Comparison of ENCODE assay signal across 1 cellular context in the genomic region with DNA sequence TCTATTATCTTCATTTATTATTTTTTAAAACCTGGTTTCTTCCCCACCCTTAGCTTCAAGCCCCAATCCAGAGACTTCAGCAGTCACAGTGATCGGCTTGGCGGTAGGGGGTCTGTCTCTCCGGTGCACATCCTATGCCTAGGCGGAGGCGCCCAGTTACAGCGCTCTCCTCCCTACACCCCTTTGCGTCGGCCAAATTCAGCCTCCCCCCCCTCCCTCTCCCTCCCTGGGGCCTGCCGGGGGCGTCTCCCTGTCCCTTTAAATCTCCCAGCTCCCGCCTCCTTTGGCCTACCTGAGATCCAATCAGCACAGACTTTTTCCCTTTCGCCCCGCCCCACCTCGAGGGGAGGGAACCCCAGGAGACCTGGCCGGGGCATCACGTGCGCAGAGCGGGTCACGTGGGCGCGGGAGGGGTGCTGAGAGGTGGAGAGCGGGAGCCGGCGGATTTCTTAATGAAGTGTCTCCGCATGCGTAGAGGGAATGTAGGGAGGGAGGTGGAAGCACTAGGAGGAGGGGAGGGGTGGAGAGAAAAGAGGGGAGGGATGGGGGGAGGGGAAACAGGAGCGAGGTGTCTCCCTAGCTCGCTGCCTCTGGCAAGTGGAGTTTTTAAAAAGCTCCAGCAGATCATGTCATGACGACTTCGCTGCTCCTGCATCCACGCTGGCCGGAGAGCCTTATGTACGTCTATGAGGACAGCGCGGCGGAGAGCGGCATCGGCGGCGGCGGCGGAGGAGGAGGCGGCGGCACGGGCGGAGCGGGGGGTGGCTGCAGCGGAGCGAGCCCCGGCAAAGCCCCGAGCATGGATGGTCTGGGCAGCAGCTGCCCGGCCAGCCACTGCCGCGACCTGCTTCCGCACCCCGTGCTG.
TF ChIP-seq lines count a peak whose summit lies in the region.

A gene with protein sequence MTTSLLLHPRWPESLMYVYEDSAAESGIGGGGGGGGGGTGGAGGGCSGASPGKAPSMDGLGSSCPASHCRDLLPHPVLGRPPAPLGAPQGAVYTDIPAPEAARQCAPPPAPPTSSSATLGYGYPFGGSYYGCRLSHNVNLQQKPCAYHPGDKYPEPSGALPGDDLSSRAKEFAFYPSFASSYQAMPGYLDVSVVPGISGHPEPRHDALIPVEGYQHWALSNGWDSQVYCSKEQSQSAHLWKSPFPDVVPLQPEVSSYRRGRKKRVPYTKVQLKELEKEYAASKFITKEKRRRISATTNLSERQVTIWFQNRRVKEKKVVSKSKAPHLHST (plus strand): TSS at position 556 of the 865 bp plus-strand sequence. CDS start 76 bp downstream, at position 632.

TF ChIP-seq in HEK293, 187 proteins besides CTCF, POLR2A, EP300 and RAD21 (continued from another document and continues in another):
- TF ChIP-seq, protein P1, sequence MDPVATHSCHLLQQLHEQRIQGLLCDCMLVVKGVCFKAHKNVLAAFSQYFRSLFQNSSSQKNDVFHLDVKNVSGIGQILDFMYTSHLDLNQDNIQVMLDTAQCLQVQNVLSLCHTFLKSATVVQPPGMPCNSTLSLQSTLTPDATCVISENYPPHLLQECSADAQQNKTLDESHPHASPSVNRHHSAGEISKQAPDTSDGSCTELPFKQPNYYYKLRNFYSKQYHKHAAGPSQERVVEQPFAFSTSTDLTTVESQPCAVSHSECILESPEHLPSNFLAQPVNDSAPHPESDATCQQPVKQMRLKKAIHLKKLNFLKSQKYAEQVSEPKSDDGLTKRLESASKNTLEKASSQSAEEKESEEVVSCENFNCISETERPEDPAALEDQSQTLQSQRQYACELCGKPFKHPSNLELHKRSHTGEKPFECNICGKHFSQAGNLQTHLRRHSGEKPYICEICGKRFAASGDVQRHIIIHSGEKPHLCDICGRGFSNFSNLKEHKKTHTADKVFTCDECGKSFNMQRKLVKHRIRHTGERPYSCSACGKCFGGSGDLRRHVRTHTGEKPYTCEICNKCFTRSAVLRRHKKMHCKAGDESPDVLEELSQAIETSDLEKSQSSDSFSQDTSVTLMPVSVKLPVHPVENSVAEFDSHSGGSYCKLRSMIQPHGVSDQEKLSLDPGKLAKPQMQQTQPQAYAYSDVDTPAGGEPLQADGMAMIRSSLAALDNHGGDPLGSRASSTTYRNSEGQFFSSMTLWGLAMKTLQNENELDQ (tag by site-specific recombination; IDR thresholded peaks at IDR 0.05; ENCODE audit: low read depth), result no peak
- TF ChIP-seq ZBTB7A (tag by site-specific recombination; IDR thresholded peaks at IDR 0.05; ENCODE audit: low read depth) (0 out of 2 replicates have a peak, but pooled peaks have one; percentile 49), OSR2 (tag by site-specific recombination; IDR thresholded peaks at IDR 0.05) (no peak), ZNF837 (tag by site-specific recombination; IDR thresholded peaks at IDR 0.05) (no peak), ZBTB8A (tag by site-specific recombination; IDR thresholded peaks at IDR 0.05) (peak; percentile 76), BCL11B (tag by site-specific recombination; IDR thresholded peaks at IDR 0.05; ENCODE audit: low read depth) (no peak), ZNF335 (tag by site-specific recombination; conservative IDR thresholded peaks at IDR 0.05) (peak; percentile 87), EGR2 (tag by site-specific recombination; IDR thresholded peaks at IDR 0.05; ENCODE audit: low read depth) (peak; percentile 64), ZNF624 (tag by site-specific recombination; IDR thresholded peaks at IDR 0.05) (no peak), ZNF350 (tag by site-specific recombination; IDR thresholded peaks at IDR 0.05) (no peak), ZNF548 (tag by site-specific recombination; IDR thresholded peaks at IDR 0.05) (no peak), ZSCAN30 (tag by site-specific recombination; IDR thresholded peaks at IDR 0.05) (peak; percentile 83; the same call in 1 of the 2 replicates), GFI1B (tag by site-specific recombination; IDR thresholded peaks at IDR 0.05) (no peak), ZNF549 (tag by site-specific recombination; IDR thresholded peaks at IDR 0.05) (no peak), ZNF510 (tag by site-specific recombination; IDR thresholded peaks at IDR 0.05; ENCODE audit: insufficient replicate concordance) (no peak), ZNF324 (tag by site-specific recombination; IDR thresholded peaks at IDR 0.05) (no peak; the same call in 1 of the 2 replicates), ZBTB21 (tag by site-specific recombination; IDR thresholded peaks at IDR 0.05) (no peak; the same call in 1 of the 2 replicates), ZNF239 (tag by site-specific recombination; IDR thresholded peaks at IDR 0.05) (no peak), ZNF768 (tag by site-specific recombination; IDR thresholded peaks at IDR 0.05) (no peak), GLIS1 (tag by site-specific recombination; IDR thresholded peaks at IDR 0.05) (peak; percentile 97), PRDM1 (tag by site-specific recombination; IDR thresholded peaks at IDR 0.05) (no peak), ZNF791 (tag by site-specific recombination; IDR thresholded peaks at IDR 0.05) (no peak), ZNF311 (tag by site-specific recombination; IDR thresholded peaks at IDR 0.05; ENCODE audit: borderline replicate concordance) (no peak), ZNF660 (tag by site-specific recombination; IDR thresholded peaks at IDR 0.05) (peak; percentile 68), SP3 (tag by site-specific recombination; IDR thresholded peaks at IDR 0.05) (peak; percentile 98), SCRT1 (tag by site-specific recombination; IDR thresholded peaks at IDR 0.05; ENCODE audit: borderline replicate concordance) (no peak), GLIS2 (tag by site-specific recombination; IDR thresholded peaks at IDR 0.05) (peak; percentile 100), ZFP3 (tag by site-specific recombination; IDR thresholded peaks at IDR 0.05; ENCODE audit: low read depth) (no peak), ZNF529 (tag by site-specific recombination; IDR thresholded peaks at IDR 0.05; ENCODE audit: insufficient replicate concordance) (no peak), BCL11A (tag by site-specific recombination; IDR thresholded peaks at IDR 0.05; ENCODE audit: low read depth) (no peak), ZNF302 (tag by site-specific recombination; IDR thresholded peaks at IDR 0.05; ENCODE audit: low read depth) (no peak), ZNF140 (tag by site-specific recombination; IDR thresholded peaks at IDR 0.05) (no peak), ZNF133 (tag by site-specific recombination; IDR thresholded peaks at IDR 0.05) (no peak), ZNF626 (tag by site-specific recombination; IDR thresholded peaks at IDR 0.05) (no peak), ZNF843 (tag by site-specific recombination; IDR thresholded peaks at IDR 0.05) (no peak), ZFP69B (tag by site-specific recombination; IDR thresholded peaks at IDR 0.05) (0 out of 2 replicates have a peak, but pooled peaks have one; percentile 41), TRIM28 (IDR thresholded peaks at IDR 0.05; ENCODE audit: borderline replicate concordance, low read length) (no peak), HOXD13 (CRISPR knock-in tag; IDR thresholded peaks at IDR 0.05; ENCODE audit: borderline replicate concordance) (no peak), ZNF211 (tag by site-specific recombination; IDR thresholded peaks at IDR 0.05; ENCODE audit: low read depth) (no peak), ZNF112 (tag by site-specific recombination; IDR thresholded peaks at IDR 0.05) (no peak), ZNF561 (tag by site-specific recombination; IDR thresholded peaks at IDR 0.05; ENCODE audit: borderline replicate concordance) (peak; percentile 84), ZNF677 (tag by site-specific recombination; IDR thresholded peaks at IDR 0.05) (no peak)
- TF ChIP-seq, protein P2, sequence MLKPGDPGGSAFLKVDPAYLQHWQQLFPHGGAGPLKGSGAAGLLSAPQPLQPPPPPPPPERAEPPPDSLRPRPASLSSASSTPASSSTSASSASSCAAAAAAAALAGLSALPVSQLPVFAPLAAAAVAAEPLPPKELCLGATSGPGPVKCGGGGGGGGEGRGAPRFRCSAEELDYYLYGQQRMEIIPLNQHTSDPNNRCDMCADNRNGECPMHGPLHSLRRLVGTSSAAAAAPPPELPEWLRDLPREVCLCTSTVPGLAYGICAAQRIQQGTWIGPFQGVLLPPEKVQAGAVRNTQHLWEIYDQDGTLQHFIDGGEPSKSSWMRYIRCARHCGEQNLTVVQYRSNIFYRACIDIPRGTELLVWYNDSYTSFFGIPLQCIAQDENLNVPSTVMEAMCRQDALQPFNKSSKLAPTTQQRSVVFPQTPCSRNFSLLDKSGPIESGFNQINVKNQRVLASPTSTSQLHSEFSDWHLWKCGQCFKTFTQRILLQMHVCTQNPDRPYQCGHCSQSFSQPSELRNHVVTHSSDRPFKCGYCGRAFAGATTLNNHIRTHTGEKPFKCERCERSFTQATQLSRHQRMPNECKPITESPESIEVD (tag by site-specific recombination; IDR thresholded peaks at IDR 0.05), result no peak; the same call in 1 of the 2 replicates
- TF ChIP-seq, protein P3, sequence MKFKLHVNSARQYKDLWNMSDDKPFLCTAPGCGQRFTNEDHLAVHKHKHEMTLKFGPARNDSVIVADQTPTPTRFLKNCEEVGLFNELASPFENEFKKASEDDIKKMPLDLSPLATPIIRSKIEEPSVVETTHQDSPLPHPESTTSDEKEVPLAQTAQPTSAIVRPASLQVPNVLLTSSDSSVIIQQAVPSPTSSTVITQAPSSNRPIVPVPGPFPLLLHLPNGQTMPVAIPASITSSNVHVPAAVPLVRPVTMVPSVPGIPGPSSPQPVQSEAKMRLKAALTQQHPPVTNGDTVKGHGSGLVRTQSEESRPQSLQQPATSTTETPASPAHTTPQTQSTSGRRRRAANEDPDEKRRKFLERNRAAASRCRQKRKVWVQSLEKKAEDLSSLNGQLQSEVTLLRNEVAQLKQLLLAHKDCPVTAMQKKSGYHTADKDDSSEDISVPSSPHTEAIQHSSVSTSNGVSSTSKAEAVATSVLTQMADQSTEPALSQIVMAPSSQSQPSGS (tag by site-specific recombination; IDR thresholded peaks at IDR 0.05; ENCODE audit: low read depth), result no peak
- TF ChIP-seq, protein P4, sequence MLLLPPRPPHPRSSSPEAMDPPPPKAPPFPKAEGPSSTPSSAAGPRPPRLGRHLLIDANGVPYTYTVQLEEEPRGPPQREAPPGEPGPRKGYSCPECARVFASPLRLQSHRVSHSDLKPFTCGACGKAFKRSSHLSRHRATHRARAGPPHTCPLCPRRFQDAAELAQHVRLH (tag by site-specific recombination; IDR thresholded peaks at IDR 0.05), result no peak
- TF ChIP-seq, protein P5, sequence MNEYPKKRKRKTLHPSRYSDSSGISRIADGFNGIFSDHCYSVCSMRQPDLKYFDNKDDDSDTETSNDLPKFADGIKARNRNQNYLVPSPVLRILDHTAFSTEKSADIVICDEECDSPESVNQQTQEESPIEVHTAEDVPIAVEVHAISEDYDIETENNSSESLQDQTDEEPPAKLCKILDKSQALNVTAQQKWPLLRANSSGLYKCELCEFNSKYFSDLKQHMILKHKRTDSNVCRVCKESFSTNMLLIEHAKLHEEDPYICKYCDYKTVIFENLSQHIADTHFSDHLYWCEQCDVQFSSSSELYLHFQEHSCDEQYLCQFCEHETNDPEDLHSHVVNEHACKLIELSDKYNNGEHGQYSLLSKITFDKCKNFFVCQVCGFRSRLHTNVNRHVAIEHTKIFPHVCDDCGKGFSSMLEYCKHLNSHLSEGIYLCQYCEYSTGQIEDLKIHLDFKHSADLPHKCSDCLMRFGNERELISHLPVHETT (tag by site-specific recombination; IDR thresholded peaks at IDR 0.05), result peak; percentile 30; the same call in 1 of the 2 replicates
- TF ChIP-seq, protein P6, sequence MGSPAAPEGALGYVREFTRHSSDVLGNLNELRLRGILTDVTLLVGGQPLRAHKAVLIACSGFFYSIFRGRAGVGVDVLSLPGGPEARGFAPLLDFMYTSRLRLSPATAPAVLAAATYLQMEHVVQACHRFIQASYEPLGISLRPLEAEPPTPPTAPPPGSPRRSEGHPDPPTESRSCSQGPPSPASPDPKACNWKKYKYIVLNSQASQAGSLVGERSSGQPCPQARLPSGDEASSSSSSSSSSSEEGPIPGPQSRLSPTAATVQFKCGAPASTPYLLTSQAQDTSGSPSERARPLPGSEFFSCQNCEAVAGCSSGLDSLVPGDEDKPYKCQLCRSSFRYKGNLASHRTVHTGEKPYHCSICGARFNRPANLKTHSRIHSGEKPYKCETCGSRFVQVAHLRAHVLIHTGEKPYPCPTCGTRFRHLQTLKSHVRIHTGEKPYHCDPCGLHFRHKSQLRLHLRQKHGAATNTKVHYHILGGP (tag by site-specific recombination; IDR thresholded peaks at IDR 0.05), result no peak
- TF ChIP-seq, protein P7, sequence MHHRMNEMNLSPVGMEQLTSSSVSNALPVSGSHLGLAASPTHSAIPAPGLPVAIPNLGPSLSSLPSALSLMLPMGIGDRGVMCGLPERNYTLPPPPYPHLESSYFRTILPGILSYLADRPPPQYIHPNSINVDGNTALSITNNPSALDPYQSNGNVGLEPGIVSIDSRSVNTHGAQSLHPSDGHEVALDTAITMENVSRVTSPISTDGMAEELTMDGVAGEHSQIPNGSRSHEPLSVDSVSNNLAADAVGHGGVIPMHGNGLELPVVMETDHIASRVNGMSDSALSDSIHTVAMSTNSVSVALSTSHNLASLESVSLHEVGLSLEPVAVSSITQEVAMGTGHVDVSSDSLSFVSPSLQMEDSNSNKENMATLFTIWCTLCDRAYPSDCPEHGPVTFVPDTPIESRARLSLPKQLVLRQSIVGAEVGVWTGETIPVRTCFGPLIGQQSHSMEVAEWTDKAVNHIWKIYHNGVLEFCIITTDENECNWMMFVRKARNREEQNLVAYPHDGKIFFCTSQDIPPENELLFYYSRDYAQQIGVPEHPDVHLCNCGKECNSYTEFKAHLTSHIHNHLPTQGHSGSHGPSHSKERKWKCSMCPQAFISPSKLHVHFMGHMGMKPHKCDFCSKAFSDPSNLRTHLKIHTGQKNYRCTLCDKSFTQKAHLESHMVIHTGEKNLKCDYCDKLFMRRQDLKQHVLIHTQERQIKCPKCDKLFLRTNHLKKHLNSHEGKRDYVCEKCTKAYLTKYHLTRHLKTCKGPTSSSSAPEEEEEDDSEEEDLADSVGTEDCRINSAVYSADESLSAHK (tag by site-specific recombination; IDR thresholded peaks at IDR 0.05), result peak; percentile 5; the same call in 1 of the 2 replicates
- TF ChIP-seq, protein P8, sequence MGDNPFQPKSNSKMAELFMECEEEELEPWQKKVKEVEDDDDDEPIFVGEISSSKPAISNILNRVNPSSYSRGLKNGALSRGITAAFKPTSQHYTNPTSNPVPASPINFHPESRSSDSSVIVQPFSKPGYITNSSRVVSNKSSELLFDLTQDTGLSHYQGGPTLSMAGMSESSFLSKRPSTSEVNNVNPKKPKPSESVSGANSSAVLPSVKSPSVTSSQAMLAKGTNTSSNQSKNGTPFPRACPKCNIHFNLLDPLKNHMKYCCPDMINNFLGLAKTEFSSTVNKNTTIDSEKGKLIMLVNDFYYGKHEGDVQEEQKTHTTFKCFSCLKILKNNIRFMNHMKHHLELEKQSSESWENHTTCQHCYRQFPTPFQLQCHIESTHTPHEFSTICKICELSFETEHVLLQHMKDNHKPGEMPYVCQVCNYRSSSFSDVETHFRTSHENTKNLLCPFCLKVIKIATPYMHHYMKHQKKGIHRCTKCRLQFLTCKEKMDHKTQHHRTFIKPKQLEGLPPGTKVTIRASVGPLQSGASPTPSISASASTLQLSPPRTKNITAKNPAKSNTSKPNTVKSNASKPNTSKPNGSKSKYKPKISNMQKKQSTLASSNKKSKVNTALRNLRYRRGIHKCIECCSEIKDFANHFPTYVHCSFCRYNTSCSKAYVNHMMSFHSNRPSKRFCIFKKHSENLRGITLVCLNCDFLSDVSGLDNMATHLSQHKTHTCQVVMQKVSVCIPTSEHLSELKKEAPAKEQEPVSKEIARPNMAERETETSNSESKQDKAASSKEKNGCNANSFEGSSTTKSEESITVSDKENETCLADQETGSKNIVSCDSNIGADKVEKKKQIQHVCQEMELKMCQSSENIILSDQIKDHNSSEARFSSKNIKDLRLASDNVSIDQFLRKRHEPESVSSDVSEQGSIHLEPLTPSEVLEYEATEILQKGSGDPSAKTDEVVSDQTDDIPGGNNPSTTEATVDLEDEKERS (tag by site-specific recombination; IDR thresholded peaks at IDR 0.05), result no peak
